26 cellular contexts compared by ENCODE assay signal in the genomic region with DNA sequence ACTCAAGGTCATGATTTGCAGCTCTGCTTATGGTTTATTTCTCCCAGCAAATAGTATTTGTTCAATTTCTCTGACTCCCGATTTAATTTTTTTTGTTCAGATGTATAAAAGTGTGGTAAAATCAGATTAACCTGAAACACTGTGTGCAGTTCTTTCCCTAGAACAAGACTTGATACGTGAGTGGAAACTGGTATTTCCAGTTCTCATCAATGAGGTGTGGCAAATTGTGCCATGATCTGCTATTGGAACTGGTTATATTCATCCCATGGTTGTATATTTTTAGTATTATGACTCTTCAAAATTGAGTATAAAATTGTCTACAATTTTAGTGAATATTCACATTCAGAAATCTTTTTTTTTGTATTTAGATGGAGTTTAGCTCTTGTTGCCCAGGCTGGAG.
DNase-seq lines count a peak whose midpoint lies in the region; ATAC-seq and TF ChIP-seq lines count a peak whose summit lies in the region.
"Had no signal": no experiment of that assay in that cellular context is flagged by ENCODE, and none has a peak within 500 bp of the region (broad histone marks: within the 10 kb centered on the region; RNA-seq: fewer than 3 reads in every experiment).

No MANE protein-coding gene starts in this region.

- no peaks in the 10 kb centered on the region for H3K9me3 Mint-ChIP-seq in T-cell
- H3K9me3 Mint-ChIP-seq: activated naive CD4-positive, alpha-beta T cell treated with anti-CD3 and anti-CD28 coated beads, Interleukin-2, amount 50 U/mL, for 72 hours; endodermal cell; stimulated activated effector memory CD8-positive, alpha-beta T cell treated with anti-CD3 and anti-CD28 coated beads, Interleukin-12 subunit alpha, Interleukin-12 subunit beta, amount 100 ng/mL, for 72 hours had no signal

- H3K36me3 Mint-ChIP-seq in T-cell, result no peaks in the 10 kb centered on the region
- H3K36me3 Mint-ChIP-seq: activated naive CD4-positive, alpha-beta T cell treated with anti-CD3 and anti-CD28 coated beads, Interleukin-2, amount 50 U/mL, for 72 hours; stimulated activated effector memory CD8-positive, alpha-beta T cell treated with anti-CD3 and anti-CD28 coated beads, Interleukin-12 subunit alpha, Interleukin-12 subunit beta, amount 100 ng/mL, for 72 hours had no signal

- DNase-seq in NCI-H510A (lab: John Stamatoyannopoulos, UW) (peak; percentile 16), left kidney (ENCODE audit: low read depth, low spot score) (peak; percentile 30), ureter (ENCODE audit: low spot score) (peak; percentile 48), T-cell (no peak)
- DNase-seq: activated CD4-positive, CD25-positive, alpha-beta regulatory T cell treated with anti-CD3 and anti-CD28 coated beads, Interleukin-2, amount 50 U/mL, for 72 hours; activated CD8-positive, alpha-beta T cell treated with anti-CD3 and anti-CD28 coated beads, Interleukin-2, amount 10 ng/mL, durations not matched to agents 7 days and 5 days; endodermal cell; glutamatergic neuron; Karpas-422; kidney; MV-4-11; NCI-H146; NCI-H2171 treated with DMSO at 0.1 percent for 48 hours; NCI-H524 treated with DMSO at 0.1 percent for 48 hours; posterior cingulate gyrus; right lobe of liver; stimulated activated CD4-positive, alpha-beta T cell treated with anti-CD3 and anti-CD28 coated beads, Interleukin-4, amount 100 ng/mL, for 24 hours; substantia nigra had no signal

- peak overlapping the region; percentile 26; the same call in 1 of the 2 replicates for H3K27ac ChIP-seq in VCaP
- H3K27ac ChIP-seq: C4-2B, right lobe of liver, SJSA1 had no signal

- no peaks in the 10 kb centered on the region for H3K27me3 Mint-ChIP-seq in T-cell

- H3K4me3 Mint-ChIP-seq in T-cell, result no peak overlapping the region
- H3K4me3 Mint-ChIP-seq: activated CD8-positive, alpha-beta T cell treated with anti-CD3 and anti-CD28 coated beads, Interleukin-2, amount 10 ng/mL, durations not matched to agents 7 days and 5 days; endodermal cell; stimulated activated effector memory CD8-positive, alpha-beta T cell treated with anti-CD3 and anti-CD28 coated beads, Interleukin-12 subunit alpha, Interleukin-12 subunit beta, amount 100 ng/mL, for 72 hours had no signal

- POLR2A ChIA-PET in T-cell (lab: Charles Lee), result no interaction called here

- no peak for TF ChIP-seq CTCF in VCaP (conservative IDR thresholded peaks at IDR 0.05)

- H3K27ac Mint-ChIP-seq in T-cell, result no peak overlapping the region
- H3K27ac Mint-ChIP-seq: activated CD8-positive, alpha-beta T cell treated with anti-CD3 and anti-CD28 coated beads, Interleukin-2, amount 10 ng/mL, durations not matched to agents 7 days and 5 days; activated naive CD4-positive, alpha-beta T cell treated with anti-CD3 and anti-CD28 coated beads, Interleukin-2, amount 50 U/mL, for 72 hours; endodermal cell; stimulated activated effector memory CD8-positive, alpha-beta T cell treated with anti-CD3 and anti-CD28 coated beads, Interleukin-12 subunit alpha, Interleukin-12 subunit beta, amount 100 ng/mL, for 72 hours had no signal

- ATAC-seq in GM21515 (IDR thresholded peaks at IDR 0.05; ENCODE audit: unreplicated experiment) (no peak), HG03571 (IDR thresholded peaks at IDR 0.05; ENCODE audit: unreplicated experiment) (no peak), T-cell (replicated peaks in 1 of 4) (no peak)
- ATAC-seq: activated CD8-positive, alpha-beta T cell treated with anti-CD3 and anti-CD28 coated beads, Interleukin-2, amount 10 ng/mL, durations not matched to agents 7 days and 5 days; activated naive CD4-positive, alpha-beta T cell treated with anti-CD3 and anti-CD28 coated beads, Interleukin-2, amount 50 U/mL, for 72 hours; GM12878; right lobe of liver; stimulated activated effector memory CD8-positive, alpha-beta T cell treated with anti-CD3 and anti-CD28 coated beads, Interleukin-12 subunit alpha, Interleukin-12 subunit beta, amount 100 ng/mL, for 72 hours had no signal

- CTCF ChIA-PET in T-cell (lab: Charles Lee), result interaction anchor here in 1 of 2 donors (0.7 kb wide), 1 partner anchor 202 kb away, joined by 10 read pairs; no protein-coding TSS in a partner anchor

- peaks cover 0 to 5% (median 3%) of the 10 kb centered on the region in 3 donors for H3K4me1 Mint-ChIP-seq in T-cell
- H3K4me1 Mint-ChIP-seq: stimulated activated effector memory CD8-positive, alpha-beta T cell treated with anti-CD3 and anti-CD28 coated beads, Interleukin-12 subunit alpha, Interleukin-12 subunit beta, amount 100 ng/mL, for 72 hours had no signal

Comparison
In these comparisons a context has a peak if more than half of its experiments do, and no peak if none do; other contexts are left out.
1. DNase-seq: peak in NCI-H510A (single experiment), left kidney (single experiment) and ureter (single experiment); none in T-cell (0 of 34).